12 cellular contexts compared by ENCODE assay signal in the genomic region with DNA sequence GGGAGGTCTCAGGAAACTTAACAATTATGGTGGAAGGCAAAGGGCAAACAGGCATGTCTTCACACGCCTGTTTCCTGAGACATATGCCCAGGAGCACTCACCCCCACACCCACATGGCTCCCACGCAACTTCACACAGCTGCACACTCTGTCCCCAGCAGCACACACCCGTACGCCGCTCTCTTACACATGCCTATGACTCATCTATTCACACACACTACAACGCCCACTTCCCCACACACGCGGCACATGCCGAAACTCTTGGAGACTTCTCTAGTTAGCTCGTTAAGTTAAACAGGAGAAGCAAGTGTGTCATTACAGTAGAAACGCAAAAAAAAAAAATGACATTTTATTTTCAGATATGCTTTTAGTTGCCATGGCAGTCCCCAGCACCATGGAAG. TPM values are rescaled to one million over a fixed set of nuclear protein-coding genes. Genes with fewer than 3 reads are reported as not detected.
DNase-seq lines count a peak whose midpoint lies in the region; ATAC-seq and TF ChIP-seq lines count a peak whose summit lies in the region.
"Had no signal": no experiment of that assay in that cellular context is flagged by ENCODE, and none has a peak within 500 bp of the region (broad histone marks: within the 10 kb centered on the region; RNA-seq: fewer than 3 reads in every experiment).

No MANE protein-coding gene starts in this region.

- no peaks in the 10 kb centered on the region for H3K27me3 ChIP-seq in foreskin keratinocyte
- H3K27me3 ChIP-seq: BLaER1 had no signal

- DNase-seq in stimulated activated CD4-positive, alpha-beta T cell treated with anti-CD3 and anti-CD28 coated beads, Interleukin-12 subunit alpha, Interleukin-12 subunit beta, amount 100 ng/mL, for 4 hours, result peak; percentile 0
- no peak for DNase-seq in stimulated activated CD4-positive, alpha-beta T cell treated with anti-CD3 and anti-CD28 coated beads, Interleukin-2, amount 100 ng/mL, for 48 hours
- DNase-seq in NB4 (ENCODE audit: low read depth) (peak; percentile 84), foreskin keratinocyte (peak; percentile 10 to 23), ureter (ENCODE audit: low spot score) (peak; percentile 50), NCI-H2107 (lab: John Stamatoyannopoulos, UW) (no peak), HK-2 (ENCODE audit: unreplicated experiment) (no peak), NCI-H1417 treated with DMSO at 0.1 percent for 48 hours (lab: John Stamatoyannopoulos, UW) (no peak)
- DNase-seq: activated effector memory CD4-positive, alpha-beta T cell treated with Interleukin-2 at 50 U/mL for 16 hours; GOT3; NCI-H524 had no signal

- H3K4me3 ChIP-seq in NB4 (ENCODE audit: low read depth, low read length), result no peak overlapping the region
- H3K4me3 ChIP-seq: BLaER1 had no signal

- peak overlapping the region; percentile 33 for H3K27ac ChIP-seq in foreskin keratinocyte
- H3K27ac ChIP-seq: BLaER1 had no signal

- TF ChIP-seq POLR2A in NB4 (IDR thresholded peaks at IDR 0.05; ENCODE audit: extremely low read depth, insufficient read length), result no peak

- H3K4me1 ChIP-seq in foreskin keratinocyte, result peaks cover 11% of the 10 kb centered on the region
- H3K4me1 ChIP-seq: BLaER1 had no signal

- peak; percentile 92 for ATAC-seq in foreskin keratinocyte

- TF ChIP-seq CTCF in NB4 (IDR thresholded peaks at IDR 0.05; ENCODE audit: low read depth, low read length) (no peak), foreskin keratinocyte (conservative IDR thresholded peaks at IDR 0.05) (no peak)

RNA-seq across cellular contexts. Expression of a gene that starts 6.7 kb away (rescaled TPM):
- total RNA-seq in foreskin keratinocyte, result not detected in 2 replicates
- not detected in 2 replicates for polyA plus RNA-seq in foreskin keratinocyte
- not detected for total RNA-seq in ureter

Comparison
In these comparisons a context has a peak if more than half of its experiments do, and no peak if none do; other contexts are left out.
1. DNase-seq: peak in stimulated activated CD4-positive, alpha-beta T cell treated with anti-CD3 and anti-CD28 coated beads, Interleukin-12 subunit alpha, Interleukin-12 subunit beta, amount 100 ng/mL, for 4 hours (single experiment), NB4 (single experiment), foreskin keratinocyte (2 of 2) and ureter (single experiment); none in stimulated activated CD4-positive, alpha-beta T cell treated with anti-CD3 and anti-CD28 coated beads, Interleukin-2, amount 100 ng/mL, for 48 hours (0 of 2), NCI-H2107 (single experiment), HK-2 (single experiment) and NCI-H1417 treated with DMSO at 0.1 percent for 48 hours (single experiment).